Comparison of ENCODE assay signal across 10 cellular contexts in genomic region chr6:84728602-84729001, GRCh38. TPM values are rescaled to one million over a fixed set of nuclear protein-coding genes. Genes with fewer than 3 reads are reported as not detected.
DNase-seq lines count a peak whose midpoint lies in the region; ATAC-seq and TF ChIP-seq lines count a peak whose summit lies in the region.
"Had no signal": no experiment of that assay in that cellular context is flagged by ENCODE, and none has a peak within 500 bp of the region (broad histone marks: within the 10 kb centered on the region; RNA-seq: fewer than 3 reads in every experiment).

No MANE protein-coding gene starts in this region.

- H3K9me3 ChIP-seq in breast epithelium (no peaks in the 10 kb centered on the region), endodermal cell (ENCODE audit: control insufficient read depth, low read length) (no peaks in the 10 kb centered on the region), upper lobe of right lung (no peaks in the 10 kb centered on the region)

- H3K4me3 ChIP-seq in breast epithelium, result no peak overlapping the region
- no peak overlapping the region for H3K4me3 ChIP-seq in endodermal cell (ENCODE audit: low read length)
- H3K4me3 ChIP-seq in upper lobe of right lung, result no peak overlapping the region

- H3K4me1 Mint-ChIP-seq in MCF 10A (ENCODE audit: insufficient read depth, unreplicated experiment) (peaks cover 9% of the 10 kb centered on the region), endodermal cell (peaks cover 2% of the 10 kb centered on the region)
- H3K4me1 Mint-ChIP-seq: activated CD4-positive, alpha-beta T cell treated with anti-CD3 and anti-CD28 coated beads, Interleukin-2, amount 10 ng/mL, durations not matched to agents 7 days and 5 days had no signal

- no peak for TF ChIP-seq POLR2A in breast epithelium (IDR thresholded peaks at IDR 0.05)

- H3K36me3 Mint-ChIP-seq in MCF 10A (ENCODE audit: insufficient read depth, unreplicated experiment) (no peaks in the 10 kb centered on the region), endodermal cell (ENCODE audit: low read depth) (no peaks in the 10 kb centered on the region)

- H3K9ac ChIP-seq in endodermal cell (ENCODE audit: extremely low read depth, low read length, poor library complexity, severe bottlenecking), result no peak overlapping the region

- no peak overlapping the region for H3K27ac Mint-ChIP-seq in MCF 10A (ENCODE audit: low read depth, unreplicated experiment)
- no peak overlapping the region for H3K27ac Mint-ChIP-seq in endodermal cell
- H3K27ac Mint-ChIP-seq: activated CD4-positive, alpha-beta T cell treated with anti-CD3 and anti-CD28 coated beads, Interleukin-2, amount 10 ng/mL, durations not matched to agents 7 days and 5 days had no signal

- H3K4me3 Mint-ChIP-seq in MCF 10A (ENCODE audit: unreplicated experiment), result no peak overlapping the region
- no peak overlapping the region for H3K4me3 Mint-ChIP-seq in endodermal cell
- H3K4me3 Mint-ChIP-seq: activated CD4-positive, alpha-beta T cell treated with anti-CD3 and anti-CD28 coated beads, Interleukin-2, amount 10 ng/mL, durations not matched to agents 7 days and 5 days had no signal

- DNase-seq in MCF 10A (ENCODE audit: unreplicated experiment) (peak; percentile 54), breast epithelium (ENCODE audit: low spot score in 2 of 2) (no peak), NCI-H146 (lab: John Stamatoyannopoulos, UW) (peak; percentile 7), endodermal cell (no peak), upper lobe of right lung (no peak), anterior cingulate cortex (lab: John Stamatoyannopoulos, UW) (no peak)
- DNase-seq: activated CD4-positive, alpha-beta T cell treated with anti-CD3 and anti-CD28 coated beads, Interleukin-2, amount 10 ng/mL, durations not matched to agents 7 days and 5 days; DMS79 had no signal

- POLR2A ChIA-PET in MCF 10A (lab: Yijun Ruan, JAX), result interaction anchor here (0.5 to 0.9 kb wide), 3 partner anchors 11 to 946 kb away, joined by 3 to 4 read pairs (median 4); no protein-coding TSS in a partner anchor

- no TSS peak for BruUV-seq in MCF 10A (replicated peaks; lab: Mats Ljungman, UMichigan)

- no peaks in the 10 kb centered on the region for H3K27me3 ChIP-seq in breast epithelium
- no peaks in the 10 kb centered on the region for H3K27me3 ChIP-seq in endodermal cell (ENCODE audit: control insufficient read depth, insufficient read depth, low read length, poor library complexity, severe bottlenecking)
- no peaks in the 10 kb centered on the region for H3K27me3 ChIP-seq in upper lobe of right lung

- CTCF ChIA-PET in MCF 10A (lab: Yijun Ruan, JAX), result interaction anchor here (0.6 to 1.1 kb wide), 6 partner anchors 9 to 724 kb away, joined by 3 to 5 read pairs (median 3); no protein-coding TSS in a partner anchor

- H3K27ac ChIP-seq in breast epithelium, result no peak overlapping the region
- no peak overlapping the region for H3K27ac ChIP-seq in endodermal cell (ENCODE audit: low read depth, low read length)
- H3K27ac ChIP-seq in upper lobe of right lung, result no peak overlapping the region

- TF ChIP-seq CTCF in MCF 10A (IDR thresholded peaks at IDR 0.05; ENCODE audit: unreplicated experiment) (peak; percentile 41), breast epithelium (IDR thresholded peaks at IDR 0.05) (peak in 1 of 3 donors; percentile 17), endodermal cell (conservative IDR thresholded peaks at IDR 0.05) (peak; percentile 76), upper lobe of right lung (IDR thresholded peaks at IDR 0.05) (peak; percentile 23)

- H3K4me1 ChIP-seq in breast epithelium (no peaks in the 10 kb centered on the region), endodermal cell (ENCODE audit: control insufficient read depth, insufficient read depth, low read length) (no peaks in the 10 kb centered on the region), upper lobe of right lung (no peaks in the 10 kb centered on the region)

- H3K36me3 ChIP-seq in breast epithelium, result no peaks in the 10 kb centered on the region
- H3K36me3 ChIP-seq in endodermal cell (ENCODE audit: control insufficient read depth, insufficient read depth, low read length), result no peaks in the 10 kb centered on the region
- H3K36me3 ChIP-seq in upper lobe of right lung, result no peaks in the 10 kb centered on the region

- intact Hi-C loops in MCF 10A (cut with micrococcal nuclease), result loop anchor here (1.0 kb wide), 1 partner anchor 239 kb away; no protein-coding TSS in a partner anchor
- intact Hi-C loops in breast epithelium (cut with DNase I; ENCODE audit: low total_unique reads), result no loop called here
- intact Hi-C loops in upper lobe of right lung (cut with DNase I), result no loop called here

- H3K9me3 Mint-ChIP-seq in MCF 10A (ENCODE audit: unreplicated experiment) (no peaks in the 10 kb centered on the region), endodermal cell (no peaks in the 10 kb centered on the region)
- H3K9me3 Mint-ChIP-seq: activated CD4-positive, alpha-beta T cell treated with anti-CD3 and anti-CD28 coated beads, Interleukin-2, amount 10 ng/mL, durations not matched to agents 7 days and 5 days had no signal

- no peak for ATAC-seq in upper lobe of right lung
- ATAC-seq in GM19328 (IDR thresholded peaks at IDR 0.05; ENCODE audit: unreplicated experiment), result no peak
- no peak for ATAC-seq in HG03108 (IDR thresholded peaks at IDR 0.05; ENCODE audit: unreplicated experiment)

- H3K27me3 Mint-ChIP-seq in MCF 10A (ENCODE audit: insufficient read depth, unreplicated experiment), result no peaks in the 10 kb centered on the region
- H3K27me3 Mint-ChIP-seq in endodermal cell (ENCODE audit: insufficient read depth), result peaks cover 13% of the 10 kb centered on the region
- H3K27me3 Mint-ChIP-seq: activated CD4-positive, alpha-beta T cell treated with anti-CD3 and anti-CD28 coated beads, Interleukin-2, amount 10 ng/mL, durations not matched to agents 7 days and 5 days had no signal

RNA-seq across cellular contexts. Expression of gene TBX18, which starts 35.8 kb away (rescaled TPM):
- total RNA-seq in MCF 10A (2022) (0.39 and 0.42 TPM in 2 replicates), breast epithelium (10 to 100 TPM in 2 of 3 donors, 1 to 10 TPM in 1; 8.8 to 20.6 (median 17.0) TPM), endodermal cell (1 to 10 TPM; 1.3 to 2.3 TPM), upper lobe of right lung (1.0 TPM)
- polyA plus RNA-seq in endodermal cell (2013, experiment 1 of 2), result 0.36 TPM
- polyA plus RNA-seq in endodermal cell (2013, experiment 2 of 2), result 0.29 TPM
- total RNA-seq: activated CD4-positive, alpha-beta T cell treated with anti-CD3 and anti-CD28 coated beads, Interleukin-2, amount 10 ng/mL, durations not matched to agents 7 days and 5 days had no signal

Comparison
In these comparisons a context has a peak if more than half of its experiments do, and no peak if none do; other contexts are left out.
1. DNase-seq: peak in MCF 10A (single experiment) and NCI-H146 (single experiment); none in breast epithelium (0 of 2), endodermal cell (single experiment), upper lobe of right lung (single experiment) and anterior cingulate cortex (0 of 58).